11 cellular contexts compared by ENCODE assay signal in the genomic region with DNA sequence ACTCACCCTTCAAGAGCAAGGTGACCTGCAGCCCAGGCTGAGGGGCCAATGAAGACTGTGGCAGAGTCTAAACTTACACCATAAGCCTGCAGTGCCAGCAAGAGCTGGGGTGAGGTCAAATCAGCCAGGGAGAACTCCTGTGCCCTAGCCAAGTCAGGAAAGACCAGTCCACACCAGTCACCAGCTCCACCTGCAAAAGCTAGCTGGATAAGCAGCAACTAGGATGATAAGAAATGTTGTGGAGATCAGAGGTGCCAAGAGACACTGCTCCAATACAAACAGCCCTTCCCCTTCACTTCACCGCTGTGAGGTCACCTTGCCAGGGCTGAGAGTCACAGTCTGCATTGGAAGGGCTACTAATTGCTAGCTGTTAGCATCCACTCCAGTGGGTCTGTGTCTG. TPM values are rescaled to one million over a fixed set of nuclear protein-coding genes. Genes with fewer than 3 reads are reported as not detected.
DNase-seq lines count a peak whose midpoint lies in the region; ATAC-seq and TF ChIP-seq lines count a peak whose summit lies in the region.
"Had no signal": no experiment of that assay in that cellular context is flagged by ENCODE, and none has a peak within 500 bp of the region (broad histone marks: within the 10 kb centered on the region; RNA-seq: fewer than 3 reads in every experiment).

No MANE protein-coding gene starts in this region.

- H3K4me3 ChIP-seq in GM12875 (ENCODE audit: low read depth, low read length), result peak overlapping the region; percentile 10
- peak overlapping the region; percentile 56 for H3K4me3 ChIP-seq in Loucy (ENCODE audit: low read length, poor library complexity, severe bottlenecking)
- no peak overlapping the region for H3K4me3 ChIP-seq in left lung
- H3K4me3 ChIP-seq in PC-3 (ENCODE audit: low read length), result no peak overlapping the region
- no peak overlapping the region for H3K4me3 ChIP-seq in vagina

- H3K4me2 ChIP-seq in Loucy (ENCODE audit: low read depth, low read length, poor library complexity, severe bottlenecking) (peak overlapping the region; percentile 85), PC-3 (ENCODE audit: low read length) (no peak overlapping the region)

- CTCF ChIA-PET in PC-3 (lab: Charles Lee), result no interaction called here

- H3K79me2 ChIP-seq in Loucy (ENCODE audit: insufficient read depth, low read length) (no peaks in the 10 kb centered on the region), PC-3 (ENCODE audit: low read length) (no peaks in the 10 kb centered on the region)

- TF ChIP-seq POLR2A in vagina (IDR thresholded peaks at IDR 0.05), result no peak

- TF ChIP-seq CTCF in GM12875 (IDR thresholded peaks at IDR 0.05; ENCODE audit: borderline replicate concordance, insufficient read depth, low read depth, low read length) (no peak), Loucy (conservative IDR thresholded peaks at IDR 0.05; ENCODE audit: low read length) (no peak), left lung (IDR thresholded peaks at IDR 0.05) (no peak), PC-3 (conservative IDR thresholded peaks at IDR 0.05; ENCODE audit: low read depth, low read length) (no peak), vagina (IDR thresholded peaks at IDR 0.05) (no peak)

- peak; percentile 13 for ATAC-seq in GM21737 (IDR thresholded peaks at IDR 0.05; ENCODE audit: unreplicated experiment)
- peak; percentile 29 for ATAC-seq in left lung
- ATAC-seq in PC-3, result no peak

- H3F3A ChIP-seq in Loucy (ENCODE audit: low read depth) (no peaks in the 10 kb centered on the region), PC-3 (ENCODE audit: low read length, unreplicated experiment) (no peaks in the 10 kb centered on the region)

- H3K9me2 ChIP-seq in Loucy (replicated peaks; ENCODE audit: low read depth, low read length), result no peaks in the 10 kb centered on the region
- H3K9me2 ChIP-seq in PC-3 (replicated peaks; ENCODE audit: low read length), result no peaks in the 10 kb centered on the region

- H3K9me3 ChIP-seq in Loucy (ENCODE audit: insufficient read depth, low read depth, low read length) (no peaks in the 10 kb centered on the region), left lung (no peaks in the 10 kb centered on the region), PC-3 (ENCODE audit: low read length) (no peaks in the 10 kb centered on the region), vagina (no peaks in the 10 kb centered on the region)

- no peaks in the 10 kb centered on the region for H4K20me1 ChIP-seq in Loucy (ENCODE audit: insufficient read depth, low read length, poor library complexity, severe bottlenecking)
- no peaks in the 10 kb centered on the region for H4K20me1 ChIP-seq in PC-3 (ENCODE audit: low read length)

- H3K4me1 ChIP-seq in Loucy (ENCODE audit: insufficient read depth, low read length, poor library complexity, severe bottlenecking) (peaks cover 31% of the 10 kb centered on the region), left lung (peaks cover 0 to 16% of the 10 kb centered on the region in 2 donors), PC-3 (ENCODE audit: insufficient read depth, low read length) (peaks cover 5% of the 10 kb centered on the region; the same call in 1 of the 2 replicates), vagina (peaks cover 7% of the 10 kb centered on the region)

- intact Hi-C loops in left lung (cut with DNase I) (no loop called here), PC-3 (cut with micrococcal nuclease) (no loop called here), vagina (cut with DNase I) (no loop called here)

- H3K9ac ChIP-seq in Loucy (ENCODE audit: low read depth, low read length, poor library complexity, severe bottlenecking), result no peak overlapping the region
- no peak overlapping the region for H3K9ac ChIP-seq in PC-3 (ENCODE audit: low read length)

- H3K27ac ChIP-seq in left lung, result no peak overlapping the region
- H3K27ac ChIP-seq in PC-3 (ENCODE audit: low read length), result no peak overlapping the region
- H3K27ac ChIP-seq in vagina, result no peak overlapping the region
- H3K27ac ChIP-seq: HL-60 had no signal

- no TSS peak for BruUV-seq in PC-3 (replicated peaks; lab: Mats Ljungman, UMichigan)

- POLR2A ChIA-PET in PC-3 (lab: Charles Lee; ENCODE audit: unreplicated experiment), result no interaction called here

- DNase-seq in left lung, result peak in 1 of 2 donors; percentile 14
- DNase-seq in activated CD4-positive, alpha-beta T cell treated with anti-CD3 and anti-CD28 coated beads for 4 hours, result no peak
- DNase-seq in PC-3, result no peak
- no peak for DNase-seq in vagina (ENCODE audit: extremely low spot score in 2 of 2)
- DNase-seq in NCI-H1694 treated with DMSO at 0.1 percent for 48 hours (lab: John Stamatoyannopoulos, UW), result no peak
- DNase-seq: NCI-H2081 had no signal

- H3K36me3 ChIP-seq in Loucy (ENCODE audit: insufficient read depth, low read length) (no peaks in the 10 kb centered on the region), left lung (no peaks in the 10 kb centered on the region), PC-3 (ENCODE audit: low read depth, low read length) (no peaks in the 10 kb centered on the region), vagina (no peaks in the 10 kb centered on the region)

- no peaks in the 10 kb centered on the region for H3K27me3 ChIP-seq in Loucy (ENCODE audit: insufficient read depth, low read length, poor library complexity, severe bottlenecking)
- H3K27me3 ChIP-seq in left lung, result peaks cover 0 to 52% of the 10 kb centered on the region in 2 donors
- H3K27me3 ChIP-seq in PC-3 (ENCODE audit: low read length), result no peaks in the 10 kb centered on the region
- H3K27me3 ChIP-seq in vagina, result no peaks in the 10 kb centered on the region

- no peak overlapping the region for H2AFZ ChIP-seq in Loucy (ENCODE audit: low read length)
- H2AFZ ChIP-seq in PC-3 (ENCODE audit: low read length), result no peak overlapping the region

RNA-seq across cellular contexts. Expression of gene NIPAL1, which starts 31.3 kb away (rescaled TPM):
- total RNA-seq in left lung (1 to 10 TPM; 1.6 to 3.1 TPM), PC-3 (2014; rRNA removed) (5.9 and 7.3 TPM in 2 replicates), vagina (8.1 TPM)

RNA-seq across cellular contexts. Expression of gene CNGA1, which starts 31.4 kb away (rescaled TPM):
- total RNA-seq in left lung, result under 1 TPM in 1 of 2 donors, not detected in 1; 0.73 TPM
- total RNA-seq in PC-3 (2014; rRNA removed), result 0.29 and 1.1 TPM in 2 replicates
- total RNA-seq in vagina, result 2.0 TPM
- total RNA-seq: CD4-positive, CD25-positive, alpha-beta regulatory T cell had no signal

Comparison
In these comparisons a context has a peak if more than half of its experiments do, and no peak if none do; other contexts are left out.
1. H3K4me3 ChIP-seq: peak in GM12875 (single experiment) and Loucy (single experiment); none in left lung (0 of 2), PC-3 (single experiment) and vagina (0 of 2).